Comparison of ENCODE assay signal across 9 cellular contexts in genomic region chr14:68544150-68544892, GRCh38.
A peak's percentile ranks its signal among the peaks of the same experiment; 100 is the strongest.
DNase-seq lines count a peak whose midpoint lies in the region; ATAC-seq and TF ChIP-seq lines count a peak whose summit lies in the region.
"Had no signal": no experiment of that assay in that cellular context is flagged by ENCODE, and none has a peak within 500 bp of the region (broad histone marks: within the 10 kb centered on the region; RNA-seq: fewer than 3 reads in every experiment).

No MANE protein-coding gene starts in this region.

- H3K9ac ChIP-seq in SK-N-SH, result no peak overlapping the region

- peaks cover 11% of the 10 kb centered on the region for H3F3A ChIP-seq in SK-N-SH (replicated peaks; ENCODE audit: insufficient read depth)

- peaks cover 22 to 40% of the 10 kb centered on the region in 2 experiments; a peak in 2 of 4 replicates for H3K4me1 ChIP-seq in SK-N-SH (ENCODE audit: control insufficient read depth in 1 of 2, insufficient read depth in 2 of 2, low read depth in 1 of 2, low read length in 1 of 2)
- H3K4me1 ChIP-seq in gastroesophageal sphincter, result peaks cover 23 to 92% (median 32%) of the 10 kb centered on the region in 3 donors
- peaks cover 58% of the 10 kb centered on the region for H3K4me1 ChIP-seq in psoas muscle

- no peaks in the 10 kb centered on the region for H3K36me3 ChIP-seq in SK-N-SH (replicated peaks in 1 of 2; ENCODE audit: control insufficient read depth in 1 of 2, insufficient read depth in 2 of 2, low read length in 1 of 2)
- H3K36me3 ChIP-seq in gastroesophageal sphincter, result no peaks in the 10 kb centered on the region
- H3K36me3 ChIP-seq in psoas muscle (ENCODE audit: insufficient read depth in 1 of 2, low read depth in 1 of 2), result no peaks in the 10 kb centered on the region

- TF ChIP-seq EP300 in SK-N-SH (IDR thresholded peaks at IDR 0.05; ENCODE audit: borderline replicate concordance in 1 of 2, low read depth in 1 of 2, low read length in 1 of 2) (no peak), gastroesophageal sphincter (IDR thresholded peaks at IDR 0.05) (no peak)

- peak; percentile 52 for ATAC-seq in gastroesophageal sphincter
- ATAC-seq in psoas muscle, result peak; percentile 29 to 44 (median 36)
- no peak for ATAC-seq in HG02970 (IDR thresholded peaks at IDR 0.05; ENCODE audit: low FRiP score, unreplicated experiment)

- no peak overlapping the region for H3K4me3 ChIP-seq in SK-N-SH (ENCODE audit: low read depth in 2 of 2, low read length in 1 of 2)
- no peak overlapping the region for H3K4me3 ChIP-seq in gastroesophageal sphincter
- H3K4me3 ChIP-seq in psoas muscle, result no peak overlapping the region

- no peak for TF ChIP-seq RAD21 in SK-N-SH (IDR thresholded peaks at IDR 0.05; ENCODE audit: low read length)

- H3K79me2 ChIP-seq in SK-N-SH (ENCODE audit: insufficient read depth), result no peaks in the 10 kb centered on the region

- no peaks in the 10 kb centered on the region for H3K27me3 ChIP-seq in SK-N-SH (ENCODE audit: insufficient read depth)
- no peaks in the 10 kb centered on the region for H3K27me3 ChIP-seq in gastroesophageal sphincter
- no peaks in the 10 kb centered on the region for H3K27me3 ChIP-seq in psoas muscle (ENCODE audit: insufficient read depth in 3 of 3, low read length in 2 of 3)

- H3K27ac ChIP-seq in SK-N-SH (ENCODE audit: low read depth in 2 of 2, low read length in 1 of 2) (peak overlapping the region; percentile 65 to 82; a peak in 3 of 4 replicates), gastroesophageal sphincter (peak overlapping the region; percentile 91 to 97 (median 92)), psoas muscle (peak overlapping the region; percentile 96)

- no peak for TF ChIP-seq POLR2A in gastroesophageal sphincter (IDR thresholded peaks at IDR 0.05)

- no peaks in the 10 kb centered on the region for H4K20me1 ChIP-seq in SK-N-SH (ENCODE audit: insufficient read depth)

- peak overlapping the region; percentile 10; the same call in 1 of the 2 replicates for H3K4me2 ChIP-seq in SK-N-SH

- H3K9me3 ChIP-seq in SK-N-SH (no peaks in the 10 kb centered on the region), gastroesophageal sphincter (no peaks in the 10 kb centered on the region), psoas muscle (no peaks in the 10 kb centered on the region)

- TF ChIP-seq CTCF in SK-N-SH (IDR thresholded peaks at IDR 0.05) (no peak), gastroesophageal sphincter (IDR thresholded peaks at IDR 0.05) (no peak), psoas muscle (IDR thresholded peaks at IDR 0.05) (no peak)

- CTCF ChIA-PET in SK-N-SH (lab: Yijun Ruan, JAX), result no interaction called here

- 77% methylated on average over 5 of the region's 5 CpGs for WGBS in SK-N-SH (ENCODE audit: low lambda C conversion rate)
- 20 to 28% methylated on average over 4 to 5 of the region's 5 CpGs for WGBS in gastroesophageal sphincter (ENCODE audit: low coverage in 1 of 2), 2 donors
- 30 to 41% (median 32%) methylated on average over 5 of the region's 5 CpGs for WGBS in psoas muscle, 3 donors

- intact Hi-C loops in psoas muscle (cut with DNase I), result loop anchor here in 1 of 2 donors (5.0 to 10.0 kb wide), 2 partner anchors 67 to 300 kb away; no protein-coding TSS in a partner anchor

- no peak overlapping the region for H2AFZ ChIP-seq in SK-N-SH (ENCODE audit: low read depth)

- no peaks in the 10 kb centered on the region for H3K9me2 ChIP-seq in SK-N-SH

- peak; percentile 89 for DNase-seq in AG20443 (ENCODE audit: low spot score)
- no peak for DNase-seq in SK-N-SH
- peak; percentile 66 to 79 for DNase-seq in psoas muscle
- no peak for DNase-seq in GM19240 (ENCODE audit: insufficient read length, low spot score)
- DNase-seq in DMS153 (lab: John Stamatoyannopoulos, UW), result no peak
- no peak for DNase-seq in DMS53 (lab: John Stamatoyannopoulos, UW)
- DNase-seq: GOT3 had no signal

- POLR2A ChIA-PET in SK-N-SH (lab: Yijun Ruan, JAX), result no interaction called here

TF ChIP-seq in SK-N-SH, 30 proteins besides CTCF, POLR2A, EP300 and RAD21:
- TF ChIP-seq TCF12 (IDR thresholded peaks at IDR 0.05), result no peak
- TF ChIP-seq USF1 (IDR thresholded peaks at IDR 0.05; ENCODE audit: borderline replicate concordance, low read depth), result no peak
- TF ChIP-seq RCOR1 (IDR thresholded peaks at IDR 0.05; ENCODE audit: low read length), result no peak
- TF ChIP-seq, protein P1, sequence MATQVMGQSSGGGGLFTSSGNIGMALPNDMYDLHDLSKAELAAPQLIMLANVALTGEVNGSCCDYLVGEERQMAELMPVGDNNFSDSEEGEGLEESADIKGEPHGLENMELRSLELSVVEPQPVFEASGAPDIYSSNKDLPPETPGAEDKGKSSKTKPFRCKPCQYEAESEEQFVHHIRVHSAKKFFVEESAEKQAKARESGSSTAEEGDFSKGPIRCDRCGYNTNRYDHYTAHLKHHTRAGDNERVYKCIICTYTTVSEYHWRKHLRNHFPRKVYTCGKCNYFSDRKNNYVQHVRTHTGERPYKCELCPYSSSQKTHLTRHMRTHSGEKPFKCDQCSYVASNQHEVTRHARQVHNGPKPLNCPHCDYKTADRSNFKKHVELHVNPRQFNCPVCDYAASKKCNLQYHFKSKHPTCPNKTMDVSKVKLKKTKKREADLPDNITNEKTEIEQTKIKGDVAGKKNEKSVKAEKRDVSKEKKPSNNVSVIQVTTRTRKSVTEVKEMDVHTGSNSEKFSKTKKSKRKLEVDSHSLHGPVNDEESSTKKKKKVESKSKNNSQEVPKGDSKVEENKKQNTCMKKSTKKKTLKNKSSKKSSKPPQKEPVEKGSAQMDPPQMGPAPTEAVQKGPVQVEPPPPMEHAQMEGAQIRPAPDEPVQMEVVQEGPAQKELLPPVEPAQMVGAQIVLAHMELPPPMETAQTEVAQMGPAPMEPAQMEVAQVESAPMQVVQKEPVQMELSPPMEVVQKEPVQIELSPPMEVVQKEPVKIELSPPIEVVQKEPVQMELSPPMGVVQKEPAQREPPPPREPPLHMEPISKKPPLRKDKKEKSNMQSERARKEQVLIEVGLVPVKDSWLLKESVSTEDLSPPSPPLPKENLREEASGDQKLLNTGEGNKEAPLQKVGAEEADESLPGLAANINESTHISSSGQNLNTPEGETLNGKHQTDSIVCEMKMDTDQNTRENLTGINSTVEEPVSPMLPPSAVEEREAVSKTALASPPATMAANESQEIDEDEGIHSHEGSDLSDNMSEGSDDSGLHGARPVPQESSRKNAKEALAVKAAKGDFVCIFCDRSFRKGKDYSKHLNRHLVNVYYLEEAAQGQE (IDR thresholded peaks at IDR 0.05; ENCODE audit: low read depth, low read length), result no peak
- TF ChIP-seq NFIC (IDR thresholded peaks at IDR 0.05; ENCODE audit: borderline replicate concordance), result 0 out of 2 replicates have a peak, but pooled peaks have one; percentile 9
- no peak for TF ChIP-seq NRF1 (IDR thresholded peaks at IDR 0.05; ENCODE audit: low read depth, low read length)
- TF ChIP-seq, protein P2, sequence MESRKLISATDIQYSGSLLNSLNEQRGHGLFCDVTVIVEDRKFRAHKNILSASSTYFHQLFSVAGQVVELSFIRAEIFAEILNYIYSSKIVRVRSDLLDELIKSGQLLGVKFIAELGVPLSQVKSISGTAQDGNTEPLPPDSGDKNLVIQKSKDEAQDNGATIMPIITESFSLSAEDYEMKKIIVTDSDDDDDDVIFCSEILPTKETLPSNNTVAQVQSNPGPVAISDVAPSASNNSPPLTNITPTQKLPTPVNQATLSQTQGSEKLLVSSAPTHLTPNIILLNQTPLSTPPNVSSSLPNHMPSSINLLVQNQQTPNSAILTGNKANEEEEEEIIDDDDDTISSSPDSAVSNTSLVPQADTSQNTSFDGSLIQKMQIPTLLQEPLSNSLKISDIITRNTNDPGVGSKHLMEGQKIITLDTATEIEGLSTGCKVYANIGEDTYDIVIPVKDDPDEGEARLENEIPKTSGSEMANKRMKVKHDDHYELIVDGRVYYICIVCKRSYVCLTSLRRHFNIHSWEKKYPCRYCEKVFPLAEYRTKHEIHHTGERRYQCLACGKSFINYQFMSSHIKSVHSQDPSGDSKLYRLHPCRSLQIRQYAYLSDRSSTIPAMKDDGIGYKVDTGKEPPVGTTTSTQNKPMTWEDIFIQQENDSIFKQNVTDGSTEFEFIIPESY (IDR thresholded peaks at IDR 0.05; ENCODE audit: borderline replicate concordance, low read depth), result no peak
- peak; percentile 2; the same call in 1 of the 2 replicates for TF ChIP-seq FOSL2 (IDR thresholded peaks at IDR 0.05; ENCODE audit: borderline replicate concordance, low read depth)
- TF ChIP-seq SMC3 (IDR thresholded peaks at IDR 0.05; ENCODE audit: low read depth, low read length), result no peak

Comparison
In these comparisons a context has a peak if more than half of its experiments do, and no peak if none do; other contexts are left out.
1. DNase-seq: peak in AG20443 (single experiment) and psoas muscle (2 of 2); none in SK-N-SH (single experiment), GM19240 (single experiment), DMS153 (single experiment) and DMS53 (single experiment).
2. Peak in every context shown above with its lines, with median percentiles within 50 percentile points of each other: H3K27ac ChIP-seq.